Comparison of ENCODE assay signal across 8 cellular contexts in genomic region chr20:63896136-63896890, GRCh38. TPM values are rescaled to one million over a fixed set of nuclear protein-coding genes. Genes with fewer than 3 reads are reported as not detected.
DNase-seq lines count a peak whose midpoint lies in the region; ATAC-seq and TF ChIP-seq lines count a peak whose summit lies in the region.

No MANE protein-coding gene starts in this region.

- no peaks in the 10 kb centered on the region for H3K9me3 Mint-ChIP-seq in natural killer cell

- DNase-seq in AML-193 (lab: John Stamatoyannopoulos, UW) (peak; percentile 50 to 65), NCI-H2196 (lab: John Stamatoyannopoulos, UW; ENCODE audit: unreplicated experiment) (peak; percentile 66), fibroblast of villous mesenchyme (ENCODE audit: low read depth) (peak; percentile 46), natural killer cell (peak; percentile 46), putamen (ENCODE audit: low spot score) (no peak)
- peak; percentile 65 for DNase-seq in activated CD8-positive, alpha-beta memory T cell treated with anti-CD3 and anti-CD28 coated beads, Interleukin-2, amount 50 U/mL, for 48 hours

- ATAC-seq in GM21515 (IDR thresholded peaks at IDR 0.05; ENCODE audit: unreplicated experiment) (peak; percentile 38), natural killer cell (peak; percentile 25 to 42 (median 38)), HG02623 (IDR thresholded peaks at IDR 0.05; ENCODE audit: unreplicated experiment) (no peak)

- intact Hi-C loops in natural killer cell (cut with micrococcal nuclease): no loop called here

- H3K36me3 Mint-ChIP-seq in natural killer cell: no peaks in the 10 kb centered on the region

- peaks cover 41 to 45% of the 10 kb centered on the region in 2 donors for H3K4me1 Mint-ChIP-seq in natural killer cell

- no peaks in the 10 kb centered on the region for H3K27me3 Mint-ChIP-seq in natural killer cell (ENCODE audit: low read depth in 2 of 2)

- H3K4me3 Mint-ChIP-seq in natural killer cell: peak overlapping the region; percentile 94

- H3K27ac Mint-ChIP-seq in natural killer cell: peak overlapping the region; percentile 91 to 95

- H3K4me3 ChIP-seq in fibroblast of villous mesenchyme (ENCODE audit: low read depth, low read length): peak overlapping the region; percentile 70

- no peak for TF ChIP-seq CTCF in fibroblast of villous mesenchyme (IDR thresholded peaks at IDR 0.05; ENCODE audit: insufficient read depth, low read depth, low read length)
- TF ChIP-seq CTCF in natural killer cell (IDR thresholded peaks at IDR 0.05): no peak

RNA-seq across cellular contexts. Expression of gene DNAJC5, which starts 1.4 kb away (rescaled TPM):
- total RNA-seq in fibroblast of villous mesenchyme: 51.2 and 61.7 TPM in 2 replicates
- 10 to 100 TPM; 27.5 to 45.1 (median 42.8) TPM for total RNA-seq in natural killer cell

RNA-seq across cellular contexts. Expression of gene TPD52L2, which starts 31.2 kb away (rescaled TPM):
- total RNA-seq in fibroblast of villous mesenchyme: 103 and 115 TPM in 2 replicates
- 10 to 100 TPM; 36.8 to 47.2 (median 45.1) TPM for total RNA-seq in natural killer cell

RNA-seq across cellular contexts. Expression of gene ABHD16B, which starts 35.0 kb away (rescaled TPM):
- not detected in 2 replicates for total RNA-seq in fibroblast of villous mesenchyme
- total RNA-seq in natural killer cell: not detected

RNA-seq across cellular contexts. Expression of gene UCKL1, which starts 59.9 kb away (rescaled TPM):
- total RNA-seq in fibroblast of villous mesenchyme: 20.9 and 25.0 TPM in 2 replicates
- 10 to 100 TPM; 49.9 to 58.1 (median 49.9) TPM for total RNA-seq in natural killer cell
